ENCODE assay signal across 8 cellular contexts in genomic region chr6:139832906-139833305, GRCh38.
"Had no signal": no experiment of that assay in that cellular context is flagged by ENCODE, and none has a peak within 500 bp of the region (broad histone marks: within the 10 kb centered on the region; RNA-seq: fewer than 3 reads in every experiment).

No MANE protein-coding gene starts in this region.

- H3K9me3 ChIP-seq: HAP-1 had no signal

- ATAC-seq: HCT116 had no signal

- H3K4me3 ChIP-seq: HAP-1 had no signal

- DNase-seq: GOT3, H7, HFFc6, IMR-90, KBM-7 had no signal

- H3K27ac Mint-ChIP-seq: HFFc6 had no signal

- H3K36me3 ChIP-seq: HAP-1 had no signal

- H3K27ac ChIP-seq: HL-60 had no signal

- H3K4me1 ChIP-seq: HAP-1 had no signal

- H3K4me3 Mint-ChIP-seq: HFFc6 had no signal
